Comparison of ENCODE assay signal across 8 cellular contexts in the genomic region with DNA sequence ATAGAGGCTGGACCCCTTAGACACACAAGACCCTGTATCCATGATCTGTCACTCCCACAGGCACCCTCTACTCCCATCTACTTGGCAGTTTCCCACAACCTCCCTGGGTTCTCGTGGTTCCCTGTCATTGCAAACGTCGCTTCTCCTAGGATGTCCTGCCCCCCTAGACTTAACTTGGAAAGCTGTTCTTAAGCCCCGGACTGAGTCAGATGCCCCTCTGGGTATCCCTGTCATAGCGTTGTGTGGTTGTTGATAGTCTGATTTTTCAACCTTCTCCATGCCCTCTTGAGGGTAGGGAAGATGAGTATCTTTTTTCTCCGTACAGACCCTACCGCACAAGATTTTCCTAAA. TPM values are rescaled to one million over a fixed set of nuclear protein-coding genes. Genes with fewer than 3 reads are reported as not detected.
DNase-seq lines count a peak whose midpoint lies in the region; ATAC-seq and TF ChIP-seq lines count a peak whose summit lies in the region.

No MANE protein-coding gene starts in this region.

- H3K36me3 Mint-ChIP-seq in stimulated activated memory B cell treated with anti-CD40 and anti-IgM and Interleukin-4, amounts not matched to agents 10 μg/mL and 1 μg/mL and 100 μg/mL, for 72 hours = peaks cover 35% of the 10 kb centered on the region

- ATAC-seq in HG02840 (IDR thresholded peaks at IDR 0.05; ENCODE audit: low FRiP score, unreplicated experiment) (peak; percentile 12), heart right ventricle (peak in 6 of 8 donors; percentile 3 to 29 (median 20))
- peak; percentile 1 for ATAC-seq in stimulated activated memory B cell treated with anti-CD40 and anti-IgM and Interleukin-4, amounts not matched to agents 10 μg/mL and 1 μg/mL and 100 μg/mL, for 72 hours

- no peaks in the 10 kb centered on the region for H3K9me3 Mint-ChIP-seq in stimulated activated memory B cell treated with anti-CD40 and anti-IgM and Interleukin-4, amounts not matched to agents 10 μg/mL and 1 μg/mL and 100 μg/mL, for 72 hours

- peaks cover 35% of the 10 kb centered on the region for H3K36me3 ChIP-seq in WERI-Rb-1
- H3K36me3 ChIP-seq in heart right ventricle = peaks cover 0 to 33% (median 14%) of the 10 kb centered on the region in 9 donors

- H3K9me3 ChIP-seq in WERI-Rb-1 (ENCODE audit: severe bottlenecking) = no peaks in the 10 kb centered on the region
- no peaks in the 10 kb centered on the region for H3K9me3 ChIP-seq in heart right ventricle

- H3K27ac ChIP-seq in WERI-Rb-1 (no peak overlapping the region), heart right ventricle (peak overlapping the region in 7 of 10 donors; percentile 65 to 92 (median 82))

- DNase-seq in GM10266 (ENCODE audit: extremely low spot score) (peak; percentile 16), WERI-Rb-1 (no peak), heart right ventricle (no peak), NCI-H345 treated with DMSO at 0.1 percent for 48 hours (lab: John Stamatoyannopoulos, UW; ENCODE audit: unreplicated experiment) (no peak), GM20000 (ENCODE audit: low spot score) (no peak)
- no peak for DNase-seq in stimulated activated naive CD4-positive, alpha-beta T cell (lab: John Stamatoyannopoulos, UW)

- H3K27me3 ChIP-seq in WERI-Rb-1 (ENCODE audit: insufficient read depth, low read depth, severe bottlenecking) (no peaks in the 10 kb centered on the region), heart right ventricle (no peaks in the 10 kb centered on the region)

- H3K4me3 Mint-ChIP-seq in stimulated activated memory B cell treated with anti-CD40 and anti-IgM and Interleukin-4, amounts not matched to agents 10 μg/mL and 1 μg/mL and 100 μg/mL, for 72 hours = peak overlapping the region; percentile 88

- TF ChIP-seq CTCF in GM10266 (IDR thresholded peaks at IDR 0.05; ENCODE audit: control insufficient read depth, insufficient read depth, low read depth, missing control alignments) (no peak), WERI-Rb-1 (IDR thresholded peaks at IDR 0.05; ENCODE audit: low read depth, low read length) (no peak), heart right ventricle (IDR thresholded peaks at IDR 0.05) (no peak), GM20000 (IDR thresholded peaks at IDR 0.05; ENCODE audit: extremely low read depth, missing control alignments) (no peak)

- H3K4me1 Mint-ChIP-seq in stimulated activated memory B cell treated with anti-CD40 and anti-IgM and Interleukin-4, amounts not matched to agents 10 μg/mL and 1 μg/mL and 100 μg/mL, for 72 hours = peaks cover 35% of the 10 kb centered on the region

- peaks cover 2 to 25% (median 13%) of the 10 kb centered on the region in 9 donors for H3K4me1 ChIP-seq in heart right ventricle

- H3K27me3 Mint-ChIP-seq in stimulated activated memory B cell treated with anti-CD40 and anti-IgM and Interleukin-4, amounts not matched to agents 10 μg/mL and 1 μg/mL and 100 μg/mL, for 72 hours = no peaks in the 10 kb centered on the region

- 13 to 19% methylated on average over 7 of the region's 7 CpGs for WGBS in heart right ventricle, 2 donors

- intact Hi-C loops in heart right ventricle (cut with DNase I) = loop anchor here in 9 of 10 donors (1.0 to 10.0 kb wide), 6 partner anchors 35 to 360 kb away; a partner anchor contains a TSS

- H3K4me3 ChIP-seq in WERI-Rb-1 (ENCODE audit: low read depth, low read length) (peak overlapping the region; percentile 52), heart right ventricle (peak overlapping the region in 9 of 10 donors; percentile 53 to 84 (median 67))

- peak overlapping the region; percentile 76 for H3K27ac Mint-ChIP-seq in stimulated activated memory B cell treated with anti-CD40 and anti-IgM and Interleukin-4, amounts not matched to agents 10 μg/mL and 1 μg/mL and 100 μg/mL, for 72 hours

RNA-seq across cellular contexts. Expression of a gene that starts 11.8 kb away (rescaled TPM):
- 10 to 100 TPM in 1 of 10 donors, 1 to 10 TPM in 9; 2.3 to 17.8 (median 3.9) TPM for total RNA-seq in heart right ventricle
- polyA plus RNA-seq in heart right ventricle = 10 to 100 TPM in 1 of 2 donors, 1 to 10 TPM in 1; 3.8 to 15.3 TPM

RNA-seq across cellular contexts. Expression of a gene that starts 35.3 kb away (rescaled TPM):
- 10 to 100 TPM; 13.1 to 21.2 (median 15.2) TPM for total RNA-seq in heart right ventricle
- 10 to 100 TPM; 17.3 to 21.4 TPM for polyA plus RNA-seq in heart right ventricle
